Comparison of ENCODE assay signal across 20 cellular contexts in the genomic region with DNA sequence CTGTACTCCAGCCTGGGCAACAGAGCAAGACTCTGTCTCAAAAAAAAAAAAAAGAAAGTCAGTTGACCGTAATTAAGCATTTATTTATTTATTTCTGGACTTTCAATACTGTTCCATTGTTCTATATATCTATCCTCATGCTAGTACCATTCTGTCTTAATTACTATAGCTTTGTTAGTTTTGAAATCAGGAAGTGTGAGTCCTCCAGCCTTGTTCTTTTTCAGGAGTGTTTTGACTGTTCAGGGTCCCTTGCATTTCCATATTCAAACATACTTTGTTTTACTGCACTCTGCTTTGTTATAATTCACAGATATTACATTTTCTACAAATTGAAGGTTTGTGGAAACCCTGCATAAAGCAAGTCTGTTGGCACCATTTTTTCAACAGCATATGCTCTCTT. TPM values are rescaled to one million over a fixed set of nuclear protein-coding genes. Genes with fewer than 3 reads are reported as not detected.
DNase-seq lines count a peak whose midpoint lies in the region; ATAC-seq, FAIRE-seq and TF ChIP-seq lines count a peak whose summit lies in the region.
"Had no signal": no experiment of that assay in that cellular context is flagged by ENCODE, and none has a peak within 500 bp of the region (broad histone marks: within the 10 kb centered on the region; RNA-seq: fewer than 3 reads in every experiment).

No MANE protein-coding gene starts in this region.

- no peaks in the 10 kb centered on the region for H3K9me3 ChIP-seq in GM12878 (replicated peaks; ENCODE audit: control insufficient read depth, insufficient read depth, low read length)
- H3K9me3 ChIP-seq: HAP-1 had no signal

- H3K27ac ChIP-seq in GM12878 (ENCODE audit: control insufficient read depth, insufficient read depth), result no peak overlapping the region

- DNase-seq in activated naive CD8-positive, alpha-beta T cell treated with anti-CD3 and anti-CD28 coated beads for 36 hours, result no peak
- DNase-seq in SK-MEL-5 (ENCODE audit: low read depth, low spot score) (peak; percentile 9), GM12878 (ENCODE audit: low read depth, low spot score) (no peak), glutamatergic neuron (no peak), GM12892 (ENCODE audit: insufficient read length) (no peak), LoVo (ENCODE audit: low spot score) (no peak)
- DNase-seq: COR-L47, DMS153, EL, NCI-H1092, NCI-H146, NCI-H2081 treated with DMSO at 0.1 percent for 48 hours, NCI-H510A, NCI-H774, Right ventricle myocardium superior had no signal

- H3K27ac Mint-ChIP-seq in activated naive CD8-positive, alpha-beta T cell, result peak overlapping the region; percentile 34
- H3K27ac Mint-ChIP-seq in activated naive CD8-positive, alpha-beta T cell treated with anti-CD3 and anti-CD28 coated beads for 36 hours, result no peak overlapping the region
- no peak overlapping the region for H3K27ac Mint-ChIP-seq in glutamatergic neuron (ENCODE audit: unreplicated experiment)
- H3K27ac Mint-ChIP-seq: CD14-positive monocyte had no signal

- H3K27me3 ChIP-seq in GM12878 (replicated peaks in 1 of 2; ENCODE audit: control insufficient read depth in 2 of 2, insufficient read depth in 2 of 2, low read length in 1 of 2), result no peaks in the 10 kb centered on the region

- no peak overlapping the region for H2AFZ ChIP-seq in GM12878 (ENCODE audit: control insufficient read depth, low read depth, low read length)

- in situ Hi-C loops in SK-MEL-5 (cut with HindIII; ENCODE audit: low pct_unique_long_range_greater_than_20kb, low sequenced_read_pairs), result no loop called here
- in situ Hi-C loops in GM12878 (cut with MboI), result no loop called here

- H3K4me3 ChIP-seq in GM12878, result no peak overlapping the region
- H3K4me3 ChIP-seq: HAP-1 had no signal

- BruUV-seq in GM12878 (replicated peaks; lab: Mats Ljungman, UMichigan), result no TSS peak

- 0% methylated on average over 1 of the region's 1 CpG for WGBS in GM12878 (ENCODE audit: insufficient coverage, insufficient replicate concordance, low lambda C conversion rate, missing lambda C conversion rate)

- no peaks in the 10 kb centered on the region for H3K27me3 Mint-ChIP-seq in activated naive CD8-positive, alpha-beta T cell
- H3K27me3 Mint-ChIP-seq in activated naive CD8-positive, alpha-beta T cell treated with anti-CD3 and anti-CD28 coated beads for 36 hours, result no peaks in the 10 kb centered on the region
- no peaks in the 10 kb centered on the region for H3K27me3 Mint-ChIP-seq in glutamatergic neuron (ENCODE audit: unreplicated experiment)

- ATAC-seq in GM12878 (peak; percentile 57), GM18907 (IDR thresholded peaks at IDR 0.05; ENCODE audit: unreplicated experiment) (no peak)
- ATAC-seq: SK-N-SH treated with all-trans-retinoic acid at 6 μM for 48 hours had no signal

- TF ChIP-seq POLR2A in GM12878 (IDR thresholded peaks at IDR 0.05; ENCODE audit: low read depth, low read length), result no peak
- TF ChIP-seq POLR2A in GM12892 (IDR thresholded peaks at IDR 0.05; ENCODE audit: low read depth, low read length), result no peak

- intact Hi-C loops in GM12878 (cut with micrococcal nuclease; ENCODE audit: unreplicated experiment), result no loop called here

- H3K4me1 Mint-ChIP-seq in activated naive CD8-positive, alpha-beta T cell (ENCODE audit: low read depth), result peaks cover 3% of the 10 kb centered on the region
- H3K4me1 Mint-ChIP-seq in activated naive CD8-positive, alpha-beta T cell treated with anti-CD3 and anti-CD28 coated beads for 36 hours, result peaks cover 1% of the 10 kb centered on the region
- peaks cover 2% of the 10 kb centered on the region for H3K4me1 Mint-ChIP-seq in glutamatergic neuron (ENCODE audit: low read depth, unreplicated experiment)
- H3K4me1 Mint-ChIP-seq: CD14-positive monocyte had no signal

- CTCF ChIA-PET in GM12878 (lab: Yijun Ruan, JAX), result interaction anchor here (1.5 kb wide), 1 partner anchor 36 kb away, joined by 4 read pairs; no protein-coding TSS in a partner anchor

- SMC1A ChIA-PET in GM12878 (lab: Charles Lee; ENCODE audit: uncharacterized antibody, unreplicated experiment), result interaction anchor here (0.6 to 1.8 kb wide), 4 partner anchors 35 to 118 kb away, joined by 3 to 6 read pairs (median 3); no protein-coding TSS in a partner anchor

- no peaks in the 10 kb centered on the region for H4K20me1 ChIP-seq in GM12878 (ENCODE audit: control insufficient read depth, insufficient read depth)

- no peaks in the 10 kb centered on the region for H3K9me3 Mint-ChIP-seq in activated naive CD8-positive, alpha-beta T cell (ENCODE audit: low read depth)
- H3K9me3 Mint-ChIP-seq in activated naive CD8-positive, alpha-beta T cell treated with anti-CD3 and anti-CD28 coated beads for 36 hours, result no peaks in the 10 kb centered on the region
- no peaks in the 10 kb centered on the region for H3K9me3 Mint-ChIP-seq in glutamatergic neuron (ENCODE audit: unreplicated experiment)
- H3K9me3 Mint-ChIP-seq: CD14-positive monocyte had no signal

- POLR2A ChIA-PET in GM12878 (lab: Charles Lee), result interaction anchor here (1.1 kb wide), 1 partner anchor 12 kb away, joined by 3 read pairs; no protein-coding TSS in a partner anchor

- FAIRE-seq in GM12878 (lab: Jason Lieb, UNC) (peak; percentile 64), GM12892 (lab: Jason Lieb, UNC) (no peak)

- TF ChIP-seq CTCF in GM12878 (IDR thresholded peaks at IDR 0.05 in 2 of 3, conservative IDR thresholded peaks at IDR 0.05 in 1 of 3; ENCODE audit: control insufficient read depth in 2 of 3, extremely low read depth in 1 of 3, insufficient read depth in 1 of 3, low read depth in 3 of 3, low read length in 3 of 3) (no peak), glutamatergic neuron (IDR thresholded peaks at IDR 0.05; ENCODE audit: partially characterized antibody, unreplicated experiment) (no peak)

- no peak for TF ChIP-seq RAD21 in GM12878 (IDR thresholded peaks at IDR 0.05; ENCODE audit: insufficient read depth, low read depth, low read length)

- TF ChIP-seq EP300 in GM12878 (IDR thresholded peaks at IDR 0.05; ENCODE audit: borderline replicate concordance in 1 of 2, control insufficient read depth in 1 of 2, low read depth in 2 of 2, low read length in 2 of 2), result no peak

- no peak overlapping the region for H3K9ac ChIP-seq in GM12878 (ENCODE audit: control insufficient read depth, insufficient read depth, low read length)

- RAD21 ChIA-PET in GM12878 (lab: Charles Lee; ENCODE audit: unreplicated experiment), result interaction anchor here (0.7 to 1.4 kb wide), 2 partner anchors 36 to 45 kb away, joined by 3 read pairs; no protein-coding TSS in a partner anchor

- H3K4me1 ChIP-seq in GM12878 (ENCODE audit: control insufficient read depth, insufficient read depth, low read length), result no peaks in the 10 kb centered on the region; the same call in 1 of the 2 replicates

- peaks cover 11% of the 10 kb centered on the region for H3K36me3 Mint-ChIP-seq in activated naive CD8-positive, alpha-beta T cell
- peaks cover 28% of the 10 kb centered on the region for H3K36me3 Mint-ChIP-seq in activated naive CD8-positive, alpha-beta T cell treated with anti-CD3 and anti-CD28 coated beads for 36 hours
- H3K36me3 Mint-ChIP-seq in glutamatergic neuron (ENCODE audit: unreplicated experiment), result peaks cover 6% of the 10 kb centered on the region

- peaks cover 4 to 21% of the 10 kb centered on the region in 2 experiments for H3K36me3 ChIP-seq in GM12878 (ENCODE audit: control insufficient read depth in 2 of 2, insufficient read depth in 2 of 2, low read length in 1 of 2)

- H3K4me3 Mint-ChIP-seq in activated naive CD8-positive, alpha-beta T cell, result no peak overlapping the region
- H3K4me3 Mint-ChIP-seq in activated naive CD8-positive, alpha-beta T cell treated with anti-CD3 and anti-CD28 coated beads for 36 hours, result no peak overlapping the region
- no peak overlapping the region for H3K4me3 Mint-ChIP-seq in glutamatergic neuron (ENCODE audit: unreplicated experiment)
- H3K4me3 Mint-ChIP-seq: CD14-positive monocyte had no signal

- no peaks in the 10 kb centered on the region for H3K79me2 ChIP-seq in GM12878 (ENCODE audit: control insufficient read depth, insufficient read depth, low read length)

- no peak overlapping the region for H3K4me2 ChIP-seq in GM12878 (ENCODE audit: control insufficient read depth, insufficient read depth)

RNA-seq across cellular contexts. Expression of gene ASXL1, which starts 36.7 kb away (rescaled TPM):
- 100 to 1,000 TPM in 1 of 2 experiments, 10 to 100 TPM in 1; 97.5 to 100 TPM for total RNA-seq in activated naive CD8-positive, alpha-beta T cell treated with anti-CD3 and anti-CD28 coated beads for 36 hours
- total RNA-seq in SK-MEL-5 (2014; rRNA removed; shearing (Covaris generic)), result 22.6 and 29.1 TPM in 2 replicates
- polyA plus RNA-seq in SK-MEL-5 (2015; cell fraction: cytosol; rRNA removed), result 32.6 and 39.6 TPM in 2 replicates
- polyA plus RNA-seq in SK-MEL-5 (2015; cell fraction: nucleus; rRNA removed), result 162 and 172 TPM in 2 replicates
- 265 and 317 TPM in 2 replicates for total RNA-seq in GM12878 (2013; cell fraction: nucleolus; rRNA removed)
- 43.5 and 47.9 TPM in 2 replicates for total RNA-seq in GM12878 (2014; rRNA removed)
- 41.2 and 44.3 TPM in 2 replicates for total RNA-seq in GM12878 (2014; rRNA removed; fragmentation: Illumina TruSeq; extraction: Trizol)
- 86.0 and 87.6 TPM in 2 replicates for total RNA-seq in GM12878 (2021)
- polyA plus RNA-seq in GM12878 (2011; ENCODE audit: low read depth), result 59.0 TPM
- 43.8 and 53.0 TPM in 2 replicates for polyA plus RNA-seq in GM12878 (2011; rRNA removed)
- 45.7 and 51.0 TPM in 2 replicates for polyA plus RNA-seq in GM12878 (2011; cell fraction: cytosol; rRNA removed)
- 190 and 214 TPM in 2 replicates for polyA plus RNA-seq in GM12878 (2011; cell fraction: nucleus; rRNA removed)
- polyA plus RNA-seq in GM12878 (2012), result 46.8 and 57.2 TPM in 2 replicates
- 51.8 and 64.0 TPM in 2 replicates for polyA plus RNA-seq in GM12878 (2014; fragmentation: Illumina TruSeq; extraction: Trizol)
- 10 to 100 TPM; 11.0 to 14.8 TPM for polyA plus RNA-seq in GM12878 (2014; fragmentation: Nextera tagmentation; extraction: Ambion mirVana)
- 60.5 and 62.4 TPM in 2 replicates for polyA plus RNA-seq in GM12878 (2014; rRNA removed)
- polyA plus RNA-seq in GM12878 (2016; fragmentation: Nextera tagmentation; extraction: Ambion mirVana), result 10 to 100 TPM; 60.7 to 68.0 TPM
- polyA minus RNA-seq in GM12878 (2011; rRNA and poly(A)+ RNA removed), result 71.8 and 76.1 TPM in 2 replicates
- polyA minus RNA-seq in GM12878 (2011; cell fraction: cytosol; rRNA and poly(A)+ RNA removed), result 17.2 and 23.4 TPM in 2 replicates
- polyA minus RNA-seq in GM12878 (2011; cell fraction: nucleus; rRNA and poly(A)+ RNA removed), result 55.7 and 92.0 TPM in 2 replicates
- 85.1 TPM for total RNA-seq in glutamatergic neuron (ENCODE audit: unreplicated experiment)
- 58.3 TPM for polyA plus RNA-seq in GM12892 (2012; ENCODE audit: missing spikeins)

RNA-seq across cellular contexts. Expression of gene KIF3B, which starts 43.9 kb away (rescaled TPM):
- 10 to 100 TPM; 36.2 to 36.5 TPM for total RNA-seq in activated naive CD8-positive, alpha-beta T cell treated with anti-CD3 and anti-CD28 coated beads for 36 hours
- total RNA-seq in SK-MEL-5 (2014; rRNA removed; shearing (Covaris generic)), result 22.1 and 26.5 TPM in 2 replicates
- 29.8 and 43.7 TPM in 2 replicates for polyA plus RNA-seq in SK-MEL-5 (2015; cell fraction: cytosol; rRNA removed)
- 8.3 and 10.0 TPM in 2 replicates for polyA plus RNA-seq in SK-MEL-5 (2015; cell fraction: nucleus; rRNA removed)
- 17.9 and 19.2 TPM in 2 replicates for total RNA-seq in GM12878 (2013; cell fraction: nucleolus; rRNA removed)
- 27.4 and 28.3 TPM in 2 replicates for total RNA-seq in GM12878 (2014; rRNA removed)
- total RNA-seq in GM12878 (2014; rRNA removed; fragmentation: Illumina TruSeq; extraction: Trizol), result 27.5 and 28.5 TPM in 2 replicates
- total RNA-seq in GM12878 (2021), result 29.5 and 31.5 TPM in 2 replicates
- 13.7 TPM for polyA plus RNA-seq in GM12878 (2011; ENCODE audit: low read depth)
- polyA plus RNA-seq in GM12878 (2011; rRNA removed), result 26.3 and 28.9 TPM in 2 replicates
- 20.7 and 23.7 TPM in 2 replicates for polyA plus RNA-seq in GM12878 (2011; cell fraction: cytosol; rRNA removed)
- polyA plus RNA-seq in GM12878 (2011; cell fraction: nucleus; rRNA removed), result 11.3 and 14.1 TPM in 2 replicates
- 15.2 and 15.4 TPM in 2 replicates for polyA plus RNA-seq in GM12878 (2012)
- 37.3 and 39.0 TPM in 2 replicates for polyA plus RNA-seq in GM12878 (2014; fragmentation: Illumina TruSeq; extraction: Trizol)
- polyA plus RNA-seq in GM12878 (2014; fragmentation: Nextera tagmentation; extraction: Ambion mirVana), result 10 to 100 TPM; 10.7 to 11.2 TPM
- 23.8 and 25.6 TPM in 2 replicates for polyA plus RNA-seq in GM12878 (2014; rRNA removed)
- polyA plus RNA-seq in GM12878 (2016; fragmentation: Nextera tagmentation; extraction: Ambion mirVana), result 1 to 10 TPM; 7.4 to 7.5 TPM
- polyA minus RNA-seq in GM12878 (2011; rRNA and poly(A)+ RNA removed), result 30.2 and 31.1 TPM in 2 replicates
- 7.4 and 9.9 TPM in 2 replicates for polyA minus RNA-seq in GM12878 (2011; cell fraction: cytosol; rRNA and poly(A)+ RNA removed)
- polyA minus RNA-seq in GM12878 (2011; cell fraction: nucleus; rRNA and poly(A)+ RNA removed), result 5.8 and 10.0 TPM in 2 replicates
- 55.3 TPM for total RNA-seq in glutamatergic neuron (ENCODE audit: unreplicated experiment)
- 13.7 TPM for polyA plus RNA-seq in GM12892 (2012; ENCODE audit: missing spikeins)
